In the genomic region with DNA sequence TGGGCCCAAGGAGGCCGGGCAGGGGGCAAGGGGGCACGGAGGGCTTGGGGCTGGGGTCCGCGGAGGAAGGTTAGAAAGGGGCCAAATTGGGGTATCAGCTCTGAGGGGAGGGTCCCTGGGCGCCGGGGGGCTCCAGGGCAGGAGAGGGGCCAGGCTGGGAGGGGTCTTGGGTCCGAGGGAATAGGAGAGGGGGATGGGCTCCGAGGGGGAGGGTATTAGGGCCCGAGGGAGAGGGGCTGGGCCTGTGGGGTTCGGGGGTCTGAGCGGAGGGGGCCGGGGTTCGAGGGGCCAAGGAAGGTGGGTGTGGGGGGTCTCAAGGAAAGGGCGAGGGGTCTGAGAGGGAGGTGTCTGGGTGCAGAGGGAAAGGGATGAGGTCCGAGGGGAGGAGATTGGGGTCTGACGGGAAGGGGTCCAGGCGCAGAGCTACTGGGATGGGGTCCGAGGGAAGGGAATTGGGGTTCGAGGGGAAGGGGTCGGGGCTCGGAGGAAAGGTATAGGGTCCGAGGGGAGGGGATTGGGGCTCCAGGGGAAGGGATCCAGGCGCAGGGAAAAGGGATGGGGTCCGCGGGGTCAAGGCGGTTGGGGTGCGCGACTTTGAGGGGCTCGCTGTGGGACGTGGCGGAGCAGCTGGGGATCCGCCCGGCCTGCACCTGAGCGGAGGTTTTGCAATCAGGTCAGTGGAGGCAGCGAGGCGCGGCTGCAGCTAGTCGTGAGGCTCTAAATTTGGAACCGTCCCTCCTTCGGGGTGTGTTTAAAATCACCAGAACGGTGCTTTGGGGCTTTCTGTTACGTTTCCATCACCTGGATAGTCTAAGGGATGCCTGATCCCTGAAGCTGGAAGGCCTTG, we compare ENCODE assay signal across 1 cellular context.
TF ChIP-seq lines count a peak whose summit lies in the region.

No MANE protein-coding gene starts in this region.

TF ChIP-seq in HEK293, 187 proteins besides CTCF, POLR2A, EP300 and RAD21 (continued from another document):
- TF ChIP-seq, protein P1, sequence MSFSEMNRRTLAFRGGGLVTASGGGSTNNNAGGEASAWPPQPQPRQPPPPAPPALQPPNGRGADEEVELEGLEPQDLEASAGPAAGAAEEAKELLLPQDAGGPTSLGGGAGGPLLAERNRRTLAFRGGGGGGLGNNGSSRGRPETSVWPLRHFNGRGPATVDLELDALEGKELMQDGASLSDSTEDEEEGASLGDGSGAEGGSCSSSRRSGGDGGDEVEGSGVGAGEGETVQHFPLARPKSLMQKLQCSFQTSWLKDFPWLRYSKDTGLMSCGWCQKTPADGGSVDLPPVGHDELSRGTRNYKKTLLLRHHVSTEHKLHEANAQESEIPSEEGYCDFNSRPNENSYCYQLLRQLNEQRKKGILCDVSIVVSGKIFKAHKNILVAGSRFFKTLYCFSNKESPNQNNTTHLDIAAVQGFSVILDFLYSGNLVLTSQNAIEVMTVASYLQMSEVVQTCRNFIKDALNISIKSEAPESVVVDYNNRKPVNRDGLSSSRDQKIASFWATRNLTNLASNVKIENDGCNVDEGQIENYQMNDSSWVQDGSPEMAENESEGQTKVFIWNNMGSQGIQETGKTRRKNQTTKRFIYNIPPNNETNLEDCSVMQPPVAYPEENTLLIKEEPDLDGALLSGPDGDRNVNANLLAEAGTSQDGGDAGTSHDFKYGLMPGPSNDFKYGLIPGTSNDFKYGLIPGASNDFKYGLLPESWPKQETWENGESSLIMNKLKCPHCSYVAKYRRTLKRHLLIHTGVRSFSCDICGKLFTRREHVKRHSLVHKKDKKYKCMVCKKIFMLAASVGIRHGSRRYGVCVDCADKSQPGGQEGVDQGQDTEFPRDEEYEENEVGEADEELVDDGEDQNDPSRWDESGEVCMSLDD (tag by site-specific recombination; IDR thresholded peaks at IDR 0.05): peak; percentile 65; the same call in 1 of the 2 replicates
TF ChIP-seq in HEK293: peak in this region for 2.
